ENCODE assay signal across 8 cellular contexts in genomic region chr1:42847111-42847580, GRCh38. TPM values are rescaled to one million over a fixed set of nuclear protein-coding genes. Genes with fewer than 3 reads are reported as not detected.
DNase-seq lines count a peak whose midpoint lies in the region; ATAC-seq, FAIRE-seq and TF ChIP-seq lines count a peak whose summit lies in the region.

No MANE protein-coding gene starts in this region.

- 10 to 13% methylated on average over 6 of the region's 6 CpGs for WGBS in ectodermal cell, 2 experiments

- H3K9me3 ChIP-seq in ES-I3 (ENCODE audit: control insufficient read depth, insufficient read depth, low read length) (no peaks in the 10 kb centered on the region), ectodermal cell (ENCODE audit: control insufficient read depth, low read length) (no peaks in the 10 kb centered on the region), neuron (ENCODE audit: low read length) (peaks cover 9% of the 10 kb centered on the region)

- H3K36me3 ChIP-seq in ES-I3 (ENCODE audit: insufficient read depth, low read length) (peaks cover 7% of the 10 kb centered on the region), ectodermal cell (ENCODE audit: control insufficient read depth, insufficient read depth, low read length) (peaks cover 26% of the 10 kb centered on the region), neuron (ENCODE audit: insufficient read depth, low read length) (peaks cover 32% of the 10 kb centered on the region)

- no peak for FAIRE-seq in H54 (lab: Jason Lieb, UNC)

- no peak for TF ChIP-seq POLR2A in H54 (IDR thresholded peaks at IDR 0.05; ENCODE audit: low read depth, low read length)

- H3K4me1 ChIP-seq in ES-I3 (ENCODE audit: insufficient read depth, low read length) (peaks cover 14% of the 10 kb centered on the region), ectodermal cell (ENCODE audit: control insufficient read depth, insufficient read depth, low read length) (peaks cover 11% of the 10 kb centered on the region), neuron (ENCODE audit: insufficient read depth, low read length) (peaks cover 15% of the 10 kb centered on the region)

- H3K27ac ChIP-seq in ectodermal cell (ENCODE audit: insufficient read depth, low read depth, low read length, poor library complexity, severe bottlenecking): no peak overlapping the region

- H3K27me3 ChIP-seq in ectodermal cell (ENCODE audit: control insufficient read depth, insufficient read depth, low read length, poor library complexity, severe bottlenecking) (no peaks in the 10 kb centered on the region), neuron (ENCODE audit: insufficient read depth, low read length) (no peaks in the 10 kb centered on the region)

- DNase-seq in NAMALWA (ENCODE audit: low spot score) (peak; percentile 43), H54 (ENCODE audit: insufficient read length, low spot score) (no peak), NCI-H69 (lab: John Stamatoyannopoulos, UW) (no peak), NCI-H1092 treated with DMSO at 0.1 percent for 48 hours (lab: John Stamatoyannopoulos, UW) (no peak)

- H3K4me3 ChIP-seq in ectodermal cell (ENCODE audit: insufficient read depth, low read depth, low read length): peak overlapping the region; percentile 94
- H3K4me3 ChIP-seq in neuron (ENCODE audit: low read length): peak overlapping the region; percentile 75

- H2AFZ ChIP-seq in neuron (ENCODE audit: low read depth, low read length): peak overlapping the region; percentile 29

- H3K9ac ChIP-seq in ES-I3 (ENCODE audit: low read depth, low read length): peak overlapping the region; percentile 71

- ATAC-seq in GM21825 (IDR thresholded peaks at IDR 0.05; ENCODE audit: unreplicated experiment): no peak

RNA-seq across cellular contexts. Expression of gene ZNF691, which starts 0.7 kb away (rescaled TPM):
- polyA plus RNA-seq in ectodermal cell (2013, experiment 1 of 4): 21.6 TPM
- polyA plus RNA-seq in ectodermal cell (2013, experiment 2 of 4): 21.4 TPM
- 15.6 TPM for polyA plus RNA-seq in ectodermal cell (2013, experiment 3 of 4)
- 18.2 TPM for polyA plus RNA-seq in ectodermal cell (2013, experiment 4 of 4)

RNA-seq across cellular contexts. Expression of gene SVBP, which starts 29.9 kb away (rescaled TPM):
- polyA plus RNA-seq in ectodermal cell (2013, experiment 1 of 4): 60.9 TPM
- polyA plus RNA-seq in ectodermal cell (2013, experiment 2 of 4): 67.1 TPM
- 66.9 TPM for polyA plus RNA-seq in ectodermal cell (2013, experiment 3 of 4)
- polyA plus RNA-seq in ectodermal cell (2013, experiment 4 of 4): 78.9 TPM

RNA-seq across cellular contexts. Expression of gene ERMAP, which starts 30.2 kb away (rescaled TPM):
- polyA plus RNA-seq in ectodermal cell (2013, experiment 1 of 4): 5.4 TPM
- polyA plus RNA-seq in ectodermal cell (2013, experiment 2 of 4): 6.0 TPM
- 3.9 TPM for polyA plus RNA-seq in ectodermal cell (2013, experiment 3 of 4)
- 5.2 TPM for polyA plus RNA-seq in ectodermal cell (2013, experiment 4 of 4)
